23 cellular contexts compared by ENCODE assay signal in the genomic region with DNA sequence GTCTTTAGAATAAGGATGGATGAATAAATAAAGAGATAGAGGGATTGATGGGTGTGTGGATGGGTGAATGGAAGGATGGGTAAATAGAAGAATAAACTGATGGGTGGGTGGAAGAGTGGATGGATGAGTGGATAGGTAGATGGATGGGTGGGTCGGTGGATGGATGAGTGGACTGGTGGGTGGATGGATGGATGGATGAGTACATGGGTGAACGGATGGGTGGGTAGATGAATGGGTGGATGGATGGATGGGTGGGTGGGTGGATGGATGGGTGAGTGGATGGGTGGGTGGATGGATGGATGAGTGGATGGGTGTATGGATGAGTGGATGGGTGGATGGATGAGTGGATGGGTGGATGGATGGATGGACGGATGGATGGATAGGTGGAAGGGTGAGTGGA.
DNase-seq lines count a peak whose midpoint lies in the region; ATAC-seq and TF ChIP-seq lines count a peak whose summit lies in the region.
"Had no signal": no experiment of that assay in that cellular context is flagged by ENCODE, and none has a peak within 500 bp of the region (broad histone marks: within the 10 kb centered on the region; RNA-seq: fewer than 3 reads in every experiment).

No MANE protein-coding gene starts in this region.

- H3K36me3 ChIP-seq in esophagus muscularis mucosa = peaks cover 0 to 14% (median 6%) of the 10 kb centered on the region in 4 donors
- H3K36me3 ChIP-seq: BE2C had no signal

- H3K27ac ChIP-seq in esophagus muscularis mucosa (replicated peaks in 1 of 4) = no peak overlapping the region
- H3K27ac ChIP-seq: BLaER1 had no signal

- H3K9me3 ChIP-seq in esophagus muscularis mucosa = no peaks in the 10 kb centered on the region
- H3K9me3 ChIP-seq: BE2C had no signal

- no peaks in the 10 kb centered on the region for H3K4me1 ChIP-seq in esophagus muscularis mucosa
- H3K4me1 ChIP-seq: BE2C, BLaER1 had no signal

- H3K9me3 Mint-ChIP-seq in activated T-cell treated with anti-CD3 and anti-CD28 coated beads, Interleukin-2, amount 50 U/mL, for 72 hours = peaks cover 0 to 4% of the 10 kb centered on the region in 2 donors

- no peak for TF ChIP-seq CTCF in esophagus muscularis mucosa (IDR thresholded peaks at IDR 0.05)

- intact Hi-C loops in esophagus muscularis mucosa (cut with DNase I) = no loop called here

- H3K4me1 Mint-ChIP-seq in activated T-cell treated with anti-CD3 and anti-CD28 coated beads, Interleukin-2, amount 50 U/mL, for 72 hours (ENCODE audit: low read depth) = no peaks in the 10 kb centered on the region
- H3K4me1 Mint-ChIP-seq: CD14-positive monocyte; CD8-positive, alpha-beta memory T cell had no signal

- no peak for ATAC-seq in activated T-cell treated with anti-CD3 and anti-CD28 coated beads, Interleukin-2, amount 50 U/mL, for 72 hours (replicated peaks in 1 of 2)
- no peak for ATAC-seq in HG02678 (IDR thresholded peaks at IDR 0.05; ENCODE audit: unreplicated experiment)
- no peak for ATAC-seq in HG02840 (IDR thresholded peaks at IDR 0.05; ENCODE audit: low FRiP score, unreplicated experiment)
- ATAC-seq: GM12878 had no signal

- no peak for DNase-seq in activated T-cell treated with anti-CD3 and anti-CD28 coated beads, Interleukin-2, amount 50 U/mL, for 72 hours
- DNase-seq in activated T-cell treated with anti-CD3 and anti-CD28 coated beads for 4 hours (no peak), esophagus muscularis mucosa (ENCODE audit: extremely low spot score) (peak; percentile 29)
- DNase-seq: 8988T; ACHN; BE2C; C1 segment of cervical spinal cord; CD4-positive, alpha-beta memory T cell; CD4-positive, CD25-positive, alpha-beta regulatory T cell; CD8-positive, alpha-beta memory T cell; COR-L47; DMS 273 treated with DMSO at 0.1 percent for 48 hours; DMS153; DMS53; DMS79; DND-41; EL; GDM1 had no signal

- H3K4me3 ChIP-seq in esophagus muscularis mucosa = no peak overlapping the region
- H3K4me3 ChIP-seq: BLaER1, GM12878 had no signal

- WGBS in esophagus muscularis mucosa = 93% methylated on average over 3 of the region's 3 CpGs

- TF ChIP-seq EP300 in esophagus muscularis mucosa (IDR thresholded peaks at IDR 0.05) = no peak

- H3K27me3 Mint-ChIP-seq in activated T-cell treated with anti-CD3 and anti-CD28 coated beads, Interleukin-2, amount 50 U/mL, for 72 hours (ENCODE audit: low read depth) = no peaks in the 10 kb centered on the region
- H3K27me3 Mint-ChIP-seq: CD4-positive, alpha-beta memory T cell had no signal

- peaks cover 0 to 3% (median 0%) of the 10 kb centered on the region in 4 donors for H3K27me3 ChIP-seq in esophagus muscularis mucosa
- H3K27me3 ChIP-seq: BLaER1 had no signal

- peaks cover 1 to 2% of the 10 kb centered on the region in 2 donors for H3K36me3 Mint-ChIP-seq in activated T-cell treated with anti-CD3 and anti-CD28 coated beads, Interleukin-2, amount 50 U/mL, for 72 hours (ENCODE audit: insufficient read depth in 2 of 2)

- H3K4me3 Mint-ChIP-seq in activated T-cell treated with anti-CD3 and anti-CD28 coated beads, Interleukin-2, amount 50 U/mL, for 72 hours = no peak overlapping the region
- H3K4me3 Mint-ChIP-seq: CD14-positive monocyte; CD4-positive, alpha-beta memory T cell; CD4-positive, CD25-positive, alpha-beta regulatory T cell; CD8-positive, alpha-beta memory T cell had no signal

- TF ChIP-seq POLR2A in esophagus muscularis mucosa (IDR thresholded peaks at IDR 0.05; ENCODE audit: low read depth) = no peak

- H3K27ac Mint-ChIP-seq in activated T-cell treated with anti-CD3 and anti-CD28 coated beads, Interleukin-2, amount 50 U/mL, for 72 hours = peak overlapping the region; percentile 76
- H3K27ac Mint-ChIP-seq: CD14-positive monocyte; CD8-positive, alpha-beta memory T cell had no signal
